ENCODE assay signal across 14 cellular contexts in genomic region chr10:29529146-29529545, GRCh38.
DNase-seq lines count a peak whose midpoint lies in the region; ATAC-seq and TF ChIP-seq lines count a peak whose summit lies in the region.
"Had no signal": no experiment of that assay in that cellular context is flagged by ENCODE, and none has a peak within 500 bp of the region (broad histone marks: within the 10 kb centered on the region; RNA-seq: fewer than 3 reads in every experiment).

No MANE protein-coding gene starts in this region.

- no peaks in the 10 kb centered on the region for H3K9me3 Mint-ChIP-seq in osteocyte (ENCODE audit: unreplicated experiment)
- H3K9me3 Mint-ChIP-seq: CD8-positive, alpha-beta memory T cell had no signal

- DNase-seq in left ventricle myocardium inferior (no peak), right cardiac atrium (no peak), choroid plexus epithelial cell (ENCODE audit: low read depth) (no peak), osteocyte (ENCODE audit: extremely low spot score, unreplicated experiment) (peak; percentile 2), RKO (ENCODE audit: low spot score) (no peak), UCSD-AML1 (lab: John Stamatoyannopoulos, UW; ENCODE audit: unreplicated experiment) (no peak), amniotic stem cell (lab: John Stamatoyannopoulos, UW) (no peak)
- DNase-seq: Caco-2; CD8-positive, alpha-beta memory T cell; DND-41; GDM1; HCEC 1CT had no signal

- peaks cover 68% of the 10 kb centered on the region for H3K36me3 ChIP-seq in left ventricle myocardium inferior

- H3K27me3 Mint-ChIP-seq in osteocyte (ENCODE audit: unreplicated experiment): no peaks in the 10 kb centered on the region
- H3K27me3 Mint-ChIP-seq: CD8-positive, alpha-beta memory T cell had no signal

- H3K27ac ChIP-seq in left ventricle myocardium inferior (replicated peaks): peak overlapping the region; percentile 71
- no peak overlapping the region for H3K27ac ChIP-seq in right cardiac atrium (ENCODE audit: low read length)
- H3K27ac ChIP-seq: 22Rv1 had no signal

- TF ChIP-seq CTCF in left ventricle myocardium inferior (IDR thresholded peaks at IDR 0.05; ENCODE audit: borderline replicate concordance): no peak
- peak; percentile 15 for TF ChIP-seq CTCF in choroid plexus epithelial cell (conservative IDR thresholded peaks at IDR 0.05; ENCODE audit: low read depth, low read length)
- TF ChIP-seq CTCF in osteocyte (IDR thresholded peaks at IDR 0.05): no peak

- no peak overlapping the region for H3K4me3 Mint-ChIP-seq in osteocyte (ENCODE audit: unreplicated experiment)
- H3K4me3 Mint-ChIP-seq: CD8-positive, alpha-beta memory T cell had no signal

- H3K4me3 ChIP-seq in left ventricle myocardium inferior (no peak overlapping the region), right cardiac atrium (ENCODE audit: low read length) (no peak overlapping the region), choroid plexus epithelial cell (ENCODE audit: low read depth, low read length) (no peak overlapping the region)

- H3K4me1 Mint-ChIP-seq in osteocyte (ENCODE audit: unreplicated experiment): peaks cover 9% of the 10 kb centered on the region
- H3K4me1 Mint-ChIP-seq: CD8-positive, alpha-beta memory T cell had no signal

- ATAC-seq in right cardiac atrium: no peak
- ATAC-seq in GM19467 (IDR thresholded peaks at IDR 0.05; ENCODE audit: unreplicated experiment): no peak

- peaks cover 53% of the 10 kb centered on the region for H3K36me3 Mint-ChIP-seq in osteocyte (ENCODE audit: unreplicated experiment)

- no peaks in the 10 kb centered on the region for H3K9me3 ChIP-seq in left ventricle myocardium inferior (replicated peaks)
- H3K9me3 ChIP-seq in right cardiac atrium (ENCODE audit: control insufficient read depth, low read length): no peaks in the 10 kb centered on the region
- H3K9me3 ChIP-seq: Caco-2 had no signal

- H3K4me1 ChIP-seq in left ventricle myocardium inferior (peaks cover 17% of the 10 kb centered on the region), right cardiac atrium (ENCODE audit: control insufficient read depth, insufficient read depth, low read length) (no peaks in the 10 kb centered on the region)

- H3K27me3 ChIP-seq in left ventricle myocardium inferior (ENCODE audit: low read depth): no peaks in the 10 kb centered on the region
- H3K27me3 ChIP-seq in right cardiac atrium (ENCODE audit: control insufficient read depth, insufficient read depth): no peaks in the 10 kb centered on the region

- no peak overlapping the region for H3K27ac Mint-ChIP-seq in osteocyte (ENCODE audit: unreplicated experiment)

- intact Hi-C loops in left ventricle myocardium inferior (cut with micrococcal nuclease): no loop called here
- intact Hi-C loops in right cardiac atrium (cut with DNase I): loop anchor here in 1 of 4 donors (10.0 kb wide), 1 partner anchor 56 kb away; no protein-coding TSS in a partner anchor

- 76% methylated on average over 6 of the region's 6 CpGs for WGBS in right cardiac atrium
